8 cellular contexts compared by ENCODE assay signal in the genomic region with DNA sequence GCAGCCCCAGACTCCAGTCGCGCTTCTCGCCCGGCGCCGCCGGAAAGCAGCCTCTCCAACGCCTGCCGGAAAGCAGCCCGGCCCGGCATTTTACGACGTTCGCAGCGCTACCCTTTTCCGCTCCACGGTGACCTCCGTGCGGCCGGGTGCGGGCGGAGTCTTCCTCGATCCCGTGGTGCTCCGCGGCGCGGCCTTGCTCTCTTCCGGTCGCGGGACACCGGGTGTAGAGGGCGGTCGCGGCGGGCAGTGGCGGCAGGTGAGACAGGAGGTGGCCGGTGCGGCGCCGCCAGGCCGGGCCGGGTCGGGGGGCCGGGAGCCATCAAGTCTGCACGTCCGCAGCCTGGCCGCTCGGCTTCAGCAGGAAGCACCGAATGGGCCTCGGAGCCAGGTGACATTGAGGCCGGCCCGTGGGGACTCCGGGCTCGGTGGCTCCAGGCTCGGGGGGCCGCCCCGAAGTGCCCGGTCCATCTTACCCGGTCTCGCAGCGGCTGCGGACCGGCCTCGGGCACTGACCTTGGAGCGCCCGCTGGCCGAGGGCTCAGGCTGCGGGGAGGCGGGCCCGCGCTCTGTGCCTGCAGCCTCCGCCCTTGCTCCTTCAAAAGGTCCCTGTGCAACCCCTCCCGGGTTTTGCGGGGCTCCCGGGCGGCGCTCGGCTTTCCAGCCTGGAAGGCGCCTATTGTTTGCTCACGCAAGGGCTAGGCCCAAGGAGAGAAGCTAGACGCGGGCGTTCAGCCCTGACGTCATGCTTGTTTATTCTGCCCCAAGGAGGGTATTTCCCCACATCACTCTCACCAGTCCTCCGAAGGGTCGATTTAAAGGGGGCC.
A peak's percentile ranks its signal among the peaks of the same experiment; 100 is the strongest.
DNase-seq lines count a peak whose midpoint lies in the region; ATAC-seq and TF ChIP-seq lines count a peak whose summit lies in the region.

TSS of gene COX4I1 (plus strand) at position 199 of the 824 bp plus-strand sequence. CDS start 1,511 bp downstream, outside the sequence.
TSS of gene EMC8 (minus strand) at position 48 of the 824 bp plus-strand sequence. CDS start 249 bp downstream, outside the sequence.

- H3K27me3 ChIP-seq in GM06990 (replicated peaks; ENCODE audit: control insufficient read depth, insufficient read depth, low read length): no peaks in the 10 kb centered on the region

- peak within 1 kb of the TSS; percentile 54; the same call in 1 of the 2 replicates for H3K27ac ChIP-seq in SK-N-MC
- peak within 1 kb of the TSS; percentile 74 for H3K27ac ChIP-seq in substantia nigra (ENCODE audit: low read depth, low read length, poor library complexity, severe bottlenecking)

- ATAC-seq in HG02571 (IDR thresholded peaks at IDR 0.05; ENCODE audit: unreplicated experiment): peak; percentile 78

- peak; percentile 82 for TF ChIP-seq POLR2A in NB4 (IDR thresholded peaks at IDR 0.05; ENCODE audit: extremely low read depth, insufficient read length)

- H3K9ac ChIP-seq in SK-N-MC (ENCODE audit: insufficient read length): peak within 1 kb of the TSS; percentile 84

- peak within 1 kb of the TSS; percentile 95 for H3K27ac Mint-ChIP-seq in activated naive CD4-positive, alpha-beta T cell treated with anti-CD3 and anti-CD28 coated beads, Interleukin-2, amount 10 ng/mL, durations not matched to agents 7 days and 5 days

- peaks cover 53% of the 10 kb centered on the region for H3K4me1 Mint-ChIP-seq in activated naive CD4-positive, alpha-beta T cell treated with anti-CD3 and anti-CD28 coated beads, Interleukin-2, amount 10 ng/mL, durations not matched to agents 7 days and 5 days

- H3K27me3 Mint-ChIP-seq in activated naive CD4-positive, alpha-beta T cell treated with anti-CD3 and anti-CD28 coated beads, Interleukin-2, amount 10 ng/mL, durations not matched to agents 7 days and 5 days: no peaks in the 10 kb centered on the region

- CTCF ChIA-PET in activated naive CD4-positive, alpha-beta T cell treated with anti-CD3 and anti-CD28 coated beads, Interleukin-2, amount 10 ng/mL, durations not matched to agents 7 days and 5 days (lab: Charles Lee): interaction anchor here (1.0 to 2.0 kb wide), 2 partner anchors 20 to 189 kb away, joined by 3 to 5 read pairs; no protein-coding TSS in a partner anchor

- peak; percentile 92 for DNase-seq in GM06990 (ENCODE audit: extremely low read depth, insufficient read length)
- DNase-seq in NB4 (ENCODE audit: low read depth): peak; percentile 97
- DNase-seq in SK-N-MC (ENCODE audit: low read depth, low spot score): peak; percentile 12
- DNase-seq in activated naive CD4-positive, alpha-beta T cell treated with anti-CD3 and anti-CD28 coated beads, Interleukin-2, amount 10 ng/mL, durations not matched to agents 7 days and 5 days: peak; percentile 95
- peak; percentile 92 for DNase-seq in germinal center (ENCODE audit: low spot score)
- peak; percentile 44 for DNase-seq in non-pigmented ciliary epithelial cell (ENCODE audit: low read depth)
- peak; percentile 48 to 96 (median 91) for DNase-seq in substantia nigra (lab: John Stamatoyannopoulos, UW)

- no peaks in the 10 kb centered on the region for H3K9me3 ChIP-seq in SK-N-MC (ENCODE audit: low read depth, low read length)

- no peaks in the 10 kb centered on the region for H3K9me3 Mint-ChIP-seq in activated naive CD4-positive, alpha-beta T cell treated with anti-CD3 and anti-CD28 coated beads, Interleukin-2, amount 10 ng/mL, durations not matched to agents 7 days and 5 days

- H3K4me3 Mint-ChIP-seq in activated naive CD4-positive, alpha-beta T cell treated with anti-CD3 and anti-CD28 coated beads, Interleukin-2, amount 10 ng/mL, durations not matched to agents 7 days and 5 days: peak within 1 kb of the TSS; percentile 90

- TF ChIP-seq CTCF in GM06990 (IDR thresholded peaks at IDR 0.05; ENCODE audit: insufficient read depth, low read length, poor library complexity, severe bottlenecking) (no peak), NB4 (IDR thresholded peaks at IDR 0.05; ENCODE audit: low read depth, low read length) (no peak)

- peaks cover 42% of the 10 kb centered on the region for H3K36me3 Mint-ChIP-seq in activated naive CD4-positive, alpha-beta T cell treated with anti-CD3 and anti-CD28 coated beads, Interleukin-2, amount 10 ng/mL, durations not matched to agents 7 days and 5 days

- peak within 1 kb of the TSS; percentile 94 for H3K4me3 ChIP-seq in GM06990 (replicated peaks; ENCODE audit: low read depth, low read length)
- peak within 1 kb of the TSS; percentile 81 for H3K4me3 ChIP-seq in NB4 (ENCODE audit: low read depth, low read length)
- H3K4me3 ChIP-seq in SK-N-MC: peak within 1 kb of the TSS; percentile 81

- H3K36me3 ChIP-seq in GM06990 (ENCODE audit: control insufficient read depth, insufficient read depth, low read length) (peaks cover 15% of the 10 kb centered on the region), SK-N-MC (ENCODE audit: insufficient read depth, low read length) (peaks cover 28% of the 10 kb centered on the region)

Comparison
In these comparisons a context has a peak if more than half of its experiments do, and no peak if none do; other contexts are left out.
1. Peak in every context shown above with its lines: DNase-seq, ATAC-seq, H3K4me3 ChIP-seq and H3K27ac ChIP-seq.
2. DNase-seq: peak in every context shown above with its lines; median percentile 97 in NB4; 95 in activated naive CD4-positive, alpha-beta T cell treated with anti-CD3 and anti-CD28 coated beads, Interleukin-2, amount 10 ng/mL, durations not matched to agents 7 days and 5 days; 92 in GM06990; 92 in germinal center; 91 in substantia nigra; 44 in non-pigmented ciliary epithelial cell; 12 in SK-N-MC.